ENCODE assay signal across 9 cellular contexts in genomic region chr11:64809781-64810241, GRCh38. TPM values are rescaled to one million over a fixed set of nuclear protein-coding genes. Genes with fewer than 3 reads are reported as not detected.
DNase-seq lines count a peak whose midpoint lies in the region; ATAC-seq and TF ChIP-seq lines count a peak whose summit lies in the region.
"Had no signal": no experiment of that assay in that cellular context is flagged by ENCODE, and none has a peak within 500 bp of the region (broad histone marks: within the 10 kb centered on the region; RNA-seq: fewer than 3 reads in every experiment).

No MANE protein-coding gene starts in this region.

- H3K4me3 Mint-ChIP-seq in activated CD4-positive, alpha-beta T cell treated with anti-CD3 and anti-CD28 coated beads, Interleukin-2, amount 10 ng/mL, durations not matched to agents 7 days and 5 days: peak overlapping the region; percentile 96

- no peak for TF ChIP-seq CTCF in choroid plexus epithelial cell (conservative IDR thresholded peaks at IDR 0.05; ENCODE audit: low read depth, low read length)
- TF ChIP-seq CTCF in right lobe of liver (IDR thresholded peaks at IDR 0.05): no peak
- no peak for TF ChIP-seq CTCF in testis (IDR thresholded peaks at IDR 0.05)

- peak overlapping the region; percentile 94 for H3K27ac Mint-ChIP-seq in activated CD4-positive, alpha-beta T cell treated with anti-CD3 and anti-CD28 coated beads, Interleukin-2, amount 10 ng/mL, durations not matched to agents 7 days and 5 days

- peak overlapping the region; percentile 86 for H3K9ac ChIP-seq in NT2/D1 (ENCODE audit: insufficient read length, low read depth)

- intact Hi-C loops in right lobe of liver (cut with DNase I) (no loop called here), testis (cut with DNase I; ENCODE audit: low total_unique reads) (no loop called here)

- WGBS in right lobe of liver (ENCODE audit: insufficient coverage, low coverage, low lambda C conversion rate, missing lambda C conversion rate): 3% methylated on average over 17 of the region's 44 CpGs
- 4 to 5% methylated on average over 14 to 44 of the region's 44 CpGs for WGBS in testis, 2 donors

- H3K36me3 ChIP-seq in NT2/D1 (ENCODE audit: insufficient read depth, insufficient read length, low read length) (peaks cover 42% of the 10 kb centered on the region), right lobe of liver (peaks cover 0 to 8% (median under 1%) of the 10 kb centered on the region in 4 donors), testis (ENCODE audit: low read depth, missing control alignments) (no peaks in the 10 kb centered on the region)

- POLR2A ChIA-PET in activated CD4-positive, alpha-beta T cell treated with anti-CD3 and anti-CD28 coated beads, Interleukin-2, amount 10 ng/mL, durations not matched to agents 7 days and 5 days (lab: Charles Lee): no interaction called here

- H3K4me3 ChIP-seq in NT2/D1 (ENCODE audit: insufficient read length, low read depth): peak overlapping the region; percentile 79
- peak overlapping the region; percentile 85 for H3K4me3 ChIP-seq in choroid plexus epithelial cell (ENCODE audit: low read depth, low read length)
- H3K4me3 ChIP-seq in right lobe of liver: peak overlapping the region; percentile 77 to 87 (median 78)
- H3K4me3 ChIP-seq in testis: peak overlapping the region; percentile 79 to 86

- no peaks in the 10 kb centered on the region for H3K27me3 ChIP-seq in NT2/D1 (ENCODE audit: insufficient read depth, insufficient read length)
- H3K27me3 ChIP-seq in right lobe of liver: no peaks in the 10 kb centered on the region
- no peaks in the 10 kb centered on the region for H3K27me3 ChIP-seq in testis

- TF ChIP-seq POLR2A in right lobe of liver (IDR thresholded peaks at IDR 0.05) (no peak), testis (IDR thresholded peaks at IDR 0.05) (no peak)

- peak; percentile 7 to 28 (median 16) for ATAC-seq in right lobe of liver
- ATAC-seq in GM21825 (IDR thresholded peaks at IDR 0.05; ENCODE audit: unreplicated experiment): no peak
- ATAC-seq in HG03565 (IDR thresholded peaks at IDR 0.05; ENCODE audit: unreplicated experiment): no peak

- H3K36me3 Mint-ChIP-seq in activated CD4-positive, alpha-beta T cell treated with anti-CD3 and anti-CD28 coated beads, Interleukin-2, amount 10 ng/mL, durations not matched to agents 7 days and 5 days (ENCODE audit: low read depth): peaks cover 27% of the 10 kb centered on the region

- H3K4me1 ChIP-seq in NT2/D1 (ENCODE audit: insufficient read depth, insufficient read length): peaks cover 5% of the 10 kb centered on the region
- peaks cover 0 to 7% (median 0%) of the 10 kb centered on the region in 4 donors for H3K4me1 ChIP-seq in right lobe of liver
- H3K4me1 ChIP-seq in testis: peaks cover 10% of the 10 kb centered on the region

- H3K27me3 Mint-ChIP-seq in activated CD4-positive, alpha-beta T cell treated with anti-CD3 and anti-CD28 coated beads, Interleukin-2, amount 10 ng/mL, durations not matched to agents 7 days and 5 days: no peaks in the 10 kb centered on the region

- peaks cover 25% of the 10 kb centered on the region for H3K4me1 Mint-ChIP-seq in activated CD4-positive, alpha-beta T cell treated with anti-CD3 and anti-CD28 coated beads, Interleukin-2, amount 10 ng/mL, durations not matched to agents 7 days and 5 days

- H3K9me3 ChIP-seq in NT2/D1 (ENCODE audit: insufficient read depth, low read length): no peaks in the 10 kb centered on the region
- H3K9me3 ChIP-seq in right lobe of liver: no peaks in the 10 kb centered on the region
- H3K9me3 ChIP-seq in testis: no peaks in the 10 kb centered on the region

- no peaks in the 10 kb centered on the region for H3K9me3 Mint-ChIP-seq in activated CD4-positive, alpha-beta T cell treated with anti-CD3 and anti-CD28 coated beads, Interleukin-2, amount 10 ng/mL, durations not matched to agents 7 days and 5 days

- peak; percentile 14 for DNase-seq in activated CD4-positive, alpha-beta T cell treated with anti-CD3 and anti-CD28 coated beads, Interleukin-2, amount 10 ng/mL, durations not matched to agents 7 days and 5 days
- no peak for DNase-seq in activated CD4-positive, alpha-beta T cell treated with anti-CD3 and anti-CD28 coated beads, Interleukin-2, amount 50 U/mL, for 1 hour
- DNase-seq in NT2/D1 (ENCODE audit: low read depth, low spot score) (no peak), choroid plexus epithelial cell (ENCODE audit: low read depth) (peak; percentile 18), right lobe of liver (peak in 1 of 3 donors; percentile 54), testis (peak; percentile 30)

- peak overlapping the region in 2 of 3 donors; percentile 38 to 64 for H3K27ac ChIP-seq in right lobe of liver
- peak overlapping the region; percentile 48 to 65 for H3K27ac ChIP-seq in testis

- CTCF ChIA-PET in activated CD4-positive, alpha-beta T cell treated with anti-CD3 and anti-CD28 coated beads, Interleukin-2, amount 10 ng/mL, durations not matched to agents 7 days and 5 days (lab: Charles Lee): interaction anchor here (1.0 to 1.8 kb wide), 2 partner anchors 34 to 42 kb away, joined by 3 to 9 read pairs; partner anchors contain the start of gene CDC42BPG

RNA-seq across cellular contexts. Expression of gene MEN1, which starts 0.5 kb away (rescaled TPM):
- 10 to 100 TPM; 35.1 to 38.7 TPM for total RNA-seq in activated CD4-positive, alpha-beta T cell treated with anti-CD3 and anti-CD28 coated beads, Interleukin-2, amount 10 ng/mL, durations not matched to agents 7 days and 5 days
- 10 to 100 TPM; 13.1 to 21.5 (median 17.0) TPM for total RNA-seq in right lobe of liver
- 10 to 100 TPM; 36.7 to 40.8 TPM for total RNA-seq in testis
- 29.7 TPM for polyA plus RNA-seq in testis (ENCODE audit: insufficient read depth, low read depth, low replicate concordance)

RNA-seq across cellular contexts. Expression of gene MAP4K2, which starts 6.8 kb away (rescaled TPM):
- total RNA-seq in activated CD4-positive, alpha-beta T cell treated with anti-CD3 and anti-CD28 coated beads, Interleukin-2, amount 10 ng/mL, durations not matched to agents 7 days and 5 days: 10 to 100 TPM; 86.6 to 91.2 TPM
- total RNA-seq in right lobe of liver (10 to 100 TPM in 1 of 6 experiments, 1 to 10 TPM in 5; 3.4 to 14.7 (median 4.8) TPM), testis (10 to 100 TPM; 27.7 to 29.8 TPM)
- 14.9 TPM for polyA plus RNA-seq in testis (ENCODE audit: insufficient read depth, low read depth, low replicate concordance)

RNA-seq across cellular contexts. Expression of gene SF1, which starts 31.5 kb away (rescaled TPM):
- total RNA-seq in activated CD4-positive, alpha-beta T cell treated with anti-CD3 and anti-CD28 coated beads, Interleukin-2, amount 10 ng/mL, durations not matched to agents 7 days and 5 days: 100 to 1,000 TPM; 435 to 456 TPM
- total RNA-seq in right lobe of liver (100 to 1,000 TPM in 5 of 6 experiments, 10 to 100 TPM in 1; 92.7 to 164 (median 141) TPM), testis (100 to 1,000 TPM; 431 to 499 TPM)
- polyA plus RNA-seq in testis (ENCODE audit: insufficient read depth, low read depth, low replicate concordance): 455 TPM

RNA-seq across cellular contexts. Expression of gene CDC42BPG, which starts 34.6 kb away (rescaled TPM):
- total RNA-seq in activated CD4-positive, alpha-beta T cell treated with anti-CD3 and anti-CD28 coated beads, Interleukin-2, amount 10 ng/mL, durations not matched to agents 7 days and 5 days: 1 to 10 TPM in 1 of 2 experiments, under 1 TPM in 1; 0.42 to 1.3 TPM
- 1 to 10 TPM in 1 of 6 experiments, under 1 TPM in 5; 0.63 to 1.1 (median 0.99) TPM for total RNA-seq in right lobe of liver
- total RNA-seq in testis: 1 to 10 TPM; 7.6 to 9.2 TPM
- polyA plus RNA-seq in testis (ENCODE audit: insufficient read depth, low read depth, low replicate concordance): 5.3 TPM

RNA-seq across cellular contexts. Expression of gene PYGM, which starts 50.0 kb away (rescaled TPM):
- 1 to 10 TPM; 3.9 to 4.3 TPM for total RNA-seq in activated CD4-positive, alpha-beta T cell treated with anti-CD3 and anti-CD28 coated beads, Interleukin-2, amount 10 ng/mL, durations not matched to agents 7 days and 5 days
- total RNA-seq in right lobe of liver (1 to 10 TPM in 1 of 6 experiments, under 1 TPM in 5; 0.24 to 1.4 (median 0.47) TPM), testis (10 to 100 TPM; 12.1 to 14.4 TPM)
- 14.2 TPM for polyA plus RNA-seq in testis (ENCODE audit: insufficient read depth, low read depth, low replicate concordance)
- total RNA-seq: glomerular endothelial cell had no signal

Comparison
In these comparisons a context has a peak if more than half of its experiments do, and no peak if none do; other contexts are left out.
1. DNase-seq: peak in activated CD4-positive, alpha-beta T cell treated with anti-CD3 and anti-CD28 coated beads, Interleukin-2, amount 10 ng/mL, durations not matched to agents 7 days and 5 days (single experiment), choroid plexus epithelial cell (single experiment) and testis (single experiment); none in activated CD4-positive, alpha-beta T cell treated with anti-CD3 and anti-CD28 coated beads, Interleukin-2, amount 50 U/mL, for 1 hour (single experiment) and NT2/D1 (single experiment).
2. ATAC-seq: peak in right lobe of liver (4 of 4); none in GM21825 (single experiment) and HG03565 (single experiment).
3. Peak in every context shown above with its lines, with median percentiles within 50 percentile points of each other: H3K4me3 ChIP-seq.